Comparison of ENCODE assay signal across 1 cellular context in genomic region chr17:35313875-35314409, GRCh38.
TF ChIP-seq lines count a peak whose summit lies in the region.

No MANE protein-coding gene starts in this region.

TF ChIP-seq in K562, 482 proteins besides CTCF, POLR2A, EP300 and RAD21 (continued from another document):
- no peak for TF ChIP-seq E2F8 (IDR thresholded peaks at IDR 0.05; ENCODE audit: low read depth, partially characterized antibody)
- TF ChIP-seq MAFF (IDR thresholded peaks at IDR 0.05; ENCODE audit: low read length) = no peak
- no peak for TF ChIP-seq ZNF354B (CRISPR knock-in tag; IDR thresholded peaks at IDR 0.05)
- TF ChIP-seq ZNF134 (CRISPR knock-in tag; conservative IDR thresholded peaks at IDR 0.05) = no peak
- TF ChIP-seq GTF2E2 (tag; IDR thresholded peaks at IDR 0.05) = no peak
- no peak for TF ChIP-seq TCFL5 (CRISPR knock-in tag; conservative IDR thresholded peaks at IDR 0.05)
- TF ChIP-seq ZNF511 (CRISPR knock-in tag; IDR thresholded peaks at IDR 0.05) = no peak
TF ChIP-seq in K562: peak in this region for 0.
